ENCODE assay signal across 17 cellular contexts in genomic region chr2:25369439-25369838, GRCh38. TPM values are rescaled to one million over a fixed set of nuclear protein-coding genes. Genes with fewer than 3 reads are reported as not detected.
DNase-seq lines count a peak whose midpoint lies in the region; ATAC-seq and TF ChIP-seq lines count a peak whose summit lies in the region.
"Had no signal": no experiment of that assay in that cellular context is flagged by ENCODE, and none has a peak within 500 bp of the region (broad histone marks: within the 10 kb centered on the region; RNA-seq: fewer than 3 reads in every experiment).

No MANE protein-coding gene starts in this region.

- H3K4me3 Mint-ChIP-seq in stimulated activated memory B cell treated with anti-CD40 and anti-IgM and Interleukin-4, amounts not matched to agents 10 μg/mL and 1 μg/mL and 100 μg/mL, for 72 hours: no peak overlapping the region

- H3K9me3 ChIP-seq in WERI-Rb-1 (ENCODE audit: severe bottlenecking) (no peaks in the 10 kb centered on the region), MG63 (no peaks in the 10 kb centered on the region)
- H3K9me3 ChIP-seq: Caco-2, SK-N-SH had no signal

- no peaks in the 10 kb centered on the region for H3K36me3 Mint-ChIP-seq in stimulated activated memory B cell treated with anti-CD40 and anti-IgM and Interleukin-4, amounts not matched to agents 10 μg/mL and 1 μg/mL and 100 μg/mL, for 72 hours

- H3K27me3 ChIP-seq in WERI-Rb-1 (ENCODE audit: insufficient read depth, low read depth, severe bottlenecking) (no peaks in the 10 kb centered on the region), MG63 (no peaks in the 10 kb centered on the region)

- H3K27ac Mint-ChIP-seq in stimulated activated memory B cell treated with anti-CD40 and anti-IgM and Interleukin-4, amounts not matched to agents 10 μg/mL and 1 μg/mL and 100 μg/mL, for 72 hours: peak overlapping the region; percentile 7

- no peaks in the 10 kb centered on the region for H3K36me3 ChIP-seq in WERI-Rb-1
- no peaks in the 10 kb centered on the region for H3K36me3 ChIP-seq in MG63

- DNase-seq in ELR (ENCODE audit: low read depth) (peak; percentile 35), WERI-Rb-1 (peak; percentile 4), mesenteric fat pad (ENCODE audit: low spot score) (peak; percentile 28), MG63 (no peak), KBM-7 (no peak)
- DNase-seq: Caco-2, GOT3, Kasumi-1, NCI-H1105, NCI-H1694, NCI-H2107, NCI-H2227 treated with DMSO at 0.1 percent for 48 hours, NCI-H524, Right ventricle myocardium superior had no signal

- ATAC-seq in stimulated activated memory B cell treated with anti-CD40 and anti-IgM and Interleukin-4, amounts not matched to agents 10 μg/mL and 1 μg/mL and 100 μg/mL, for 72 hours: no peak
- ATAC-seq in GM21423 (IDR thresholded peaks at IDR 0.05; ENCODE audit: unreplicated experiment): no peak

- H3K4me3 ChIP-seq in WERI-Rb-1 (ENCODE audit: low read depth, low read length) (no peak overlapping the region), MG63 (no peak overlapping the region)

- H3K4me1 Mint-ChIP-seq in stimulated activated memory B cell treated with anti-CD40 and anti-IgM and Interleukin-4, amounts not matched to agents 10 μg/mL and 1 μg/mL and 100 μg/mL, for 72 hours: peaks cover 7% of the 10 kb centered on the region

- no peaks in the 10 kb centered on the region for H3K9me3 Mint-ChIP-seq in stimulated activated memory B cell treated with anti-CD40 and anti-IgM and Interleukin-4, amounts not matched to agents 10 μg/mL and 1 μg/mL and 100 μg/mL, for 72 hours

- no peak for TF ChIP-seq CTCF in WERI-Rb-1 (IDR thresholded peaks at IDR 0.05; ENCODE audit: low read depth, low read length)

- no peaks in the 10 kb centered on the region for H3K27me3 Mint-ChIP-seq in stimulated activated memory B cell treated with anti-CD40 and anti-IgM and Interleukin-4, amounts not matched to agents 10 μg/mL and 1 μg/mL and 100 μg/mL, for 72 hours

- in situ Hi-C loops in KBM-7 (cut with MboI; ENCODE audit: low pct_unique_long_range_greater_than_20kb, low sequenced_read_pairs): no loop called here

- no peak overlapping the region for H3K27ac ChIP-seq in WERI-Rb-1

RNA-seq across cellular contexts. Expression of gene DNMT3A, which starts 27.7 kb away (rescaled TPM):
- total RNA-seq in mesenteric fat pad: 24.4 TPM
- 6.0 and 9.2 TPM in 2 replicates for total RNA-seq in MG63 (2014; rRNA removed; shearing (Covaris generic); ENCODE audit: low replicate concordance)

Comparison
In these comparisons a context has a peak if more than half of its experiments do, and no peak if none do; other contexts are left out.
1. DNase-seq: peak in ELR (single experiment), WERI-Rb-1 (single experiment) and mesenteric fat pad (single experiment); none in MG63 (single experiment) and KBM-7 (single experiment).